ENCODE assay signal across 29 cellular contexts in genomic region chr2:97723156-97724072, GRCh38. TPM values are rescaled to one million over a fixed set of nuclear protein-coding genes. Genes with fewer than 3 reads are reported as not detected.
DNase-seq lines count a peak whose midpoint lies in the region; ATAC-seq and TF ChIP-seq lines count a peak whose summit lies in the region.
"Had no signal": no experiment of that assay in that cellular context is flagged by ENCODE, and none has a peak within 500 bp of the region (broad histone marks: within the 10 kb centered on the region; RNA-seq: fewer than 3 reads in every experiment).

No MANE protein-coding gene starts in this region.

- no peak for ATAC-seq in activated CD8-positive, alpha-beta T cell treated with anti-CD3 and anti-CD28 coated beads for 36 hours
- ATAC-seq in activated CD8-positive, alpha-beta T cell treated with anti-CD3 and anti-CD28 coated beads, Interleukin-2, amount 10 ng/mL, durations not matched to agents 7 days and 5 days = no peak
- ATAC-seq in GM18909 (IDR thresholded peaks at IDR 0.05; ENCODE audit: poor library complexity, unreplicated experiment) = no peak
- ATAC-seq: A549 had no signal

- H3K4ac ChIP-seq in trophoblast cell (ENCODE audit: low read depth, low read length) = no peak overlapping the region

- H3K14ac ChIP-seq in trophoblast cell (ENCODE audit: low read length) = no peak overlapping the region

- H3K9ac ChIP-seq in trophoblast cell (ENCODE audit: low read length) = no peak overlapping the region
- H3K9ac ChIP-seq: SK-N-SH had no signal

- TF ChIP-seq CTCF in activated CD8-positive, alpha-beta T cell treated with anti-CD3 and anti-CD28 coated beads for 36 hours (IDR thresholded peaks at IDR 0.05) = no peak
- TF ChIP-seq CTCF in chondrocyte (IDR thresholded peaks at IDR 0.05) (no peak), OCI-LY7 (conservative IDR thresholded peaks at IDR 0.05; ENCODE audit: low read length) (no peak)

- no peak overlapping the region for H3K23ac ChIP-seq in trophoblast cell (ENCODE audit: low read length)

- H2BK12ac ChIP-seq in trophoblast cell (ENCODE audit: low read length) = peak overlapping the region; percentile 12

- no peak overlapping the region for H3K27ac ChIP-seq in CD4-positive, alpha-beta memory T cell (ENCODE audit: low read depth, low read length)
- H3K27ac ChIP-seq in trophoblast cell (ENCODE audit: low read depth, low read length) (no peak overlapping the region), OCI-LY7 (ENCODE audit: low read depth, low read length, poor library complexity, severe bottlenecking) (no peak overlapping the region)
- H3K27ac ChIP-seq: A549, ascending aorta, Peyer's patch, tibial artery, WERI-Rb-1 had no signal

- POLR2A ChIA-PET in activated CD8-positive, alpha-beta T cell treated with anti-CD3 and anti-CD28 coated beads for 36 hours (lab: Charles Lee) = interaction anchor here (0.9 to 6.3 kb wide), 4 partner anchors 9 to 401 kb away, joined by 3 to 56 read pairs (median 5); partner anchors contain the start of gene ZAP70
- POLR2A ChIA-PET in activated CD8-positive, alpha-beta T cell treated with anti-CD3 and anti-CD28 coated beads, Interleukin-2, amount 10 ng/mL, durations not matched to agents 7 days and 5 days (lab: Charles Lee) = interaction anchor here (0.8 to 1.3 kb wide), 3 partner anchors 10 to 15 kb away, joined by 3 to 5 read pairs (median 4); partner anchors contain the start of gene ZAP70
- POLR2A ChIA-PET in CD4-positive, alpha-beta memory T cell (lab: Charles Lee; ENCODE audit: partially characterized antibody) = interaction anchor here (1.4 to 6.6 kb wide), 5 partner anchors 9 to 18 kb away, joined by 5 to 46 read pairs (median 5); partner anchors contain the start of gene ZAP70
- POLR2A ChIA-PET in OCI-LY7 (lab: Charles Lee) = interaction anchor here (0.6 to 1.1 kb wide), 2 partner anchors 42 to 330 kb away, joined by 3 to 4 read pairs; no protein-coding TSS in a partner anchor

- no peaks in the 10 kb centered on the region for H3K9me3 ChIP-seq in CD4-positive, alpha-beta memory T cell (ENCODE audit: control insufficient read depth in 1 of 2, low read length in 2 of 2)
- H3K9me3 ChIP-seq in trophoblast cell (ENCODE audit: insufficient read depth, low read depth, low read length) (peaks cover 6% of the 10 kb centered on the region), OCI-LY7 (ENCODE audit: low read length) (no peaks in the 10 kb centered on the region)
- H3K9me3 ChIP-seq: A549, ascending aorta, MG63, SK-N-SH, tibial artery had no signal

- H2AK5ac ChIP-seq in trophoblast cell (ENCODE audit: low read length) = no peak overlapping the region

- H3K79me1 ChIP-seq in trophoblast cell (ENCODE audit: low read length) = no peaks in the 10 kb centered on the region

- CTCF ChIA-PET in activated CD8-positive, alpha-beta T cell treated with anti-CD3 and anti-CD28 coated beads for 36 hours (lab: Charles Lee) = interaction anchor here (14.1 kb wide), 1 partner anchor 21 kb away, joined by 167 read pairs; no protein-coding TSS in a partner anchor
- CTCF ChIA-PET in activated CD8-positive, alpha-beta T cell treated with anti-CD3 and anti-CD28 coated beads, Interleukin-2, amount 10 ng/mL, durations not matched to agents 7 days and 5 days (lab: Charles Lee) = interaction anchor here (1.2 to 1.6 kb wide), 2 partner anchors 13 to 19 kb away, joined by 4 to 7 read pairs; no protein-coding TSS in a partner anchor
- CTCF ChIA-PET in CD4-positive, alpha-beta memory T cell (lab: Charles Lee; ENCODE audit: partially characterized antibody) = interaction anchor here (0.6 to 2.0 kb wide), 3 partner anchors 10 to 18 kb away, joined by 4 to 7 read pairs (median 5); partner anchors contain the start of gene ZAP70
- CTCF ChIA-PET in OCI-LY7 (lab: Charles Lee; ENCODE audit: unreplicated experiment) = no interaction called here

- H3K4me1 ChIP-seq in CD4-positive, alpha-beta memory T cell (ENCODE audit: insufficient read depth, low read length) = peaks cover 87% of the 10 kb centered on the region
- peaks cover 4% of the 10 kb centered on the region in 2 experiments for H3K4me1 ChIP-seq in trophoblast cell (ENCODE audit: control insufficient read depth in 1 of 2, insufficient read depth in 2 of 2, low read length in 2 of 2)
- H3K4me1 ChIP-seq in OCI-LY7 (ENCODE audit: insufficient read depth, low read length, poor library complexity, severe bottlenecking) = peaks cover 10% of the 10 kb centered on the region
- H3K4me1 ChIP-seq: ascending aorta, tibial artery had no signal

- H3K27ac Mint-ChIP-seq in activated CD8-positive, alpha-beta T cell treated with anti-CD3 and anti-CD28 coated beads for 36 hours = peak overlapping the region; percentile 68
- H3K27ac Mint-ChIP-seq in activated CD8-positive, alpha-beta T cell treated with anti-CD3 and anti-CD28 coated beads, Interleukin-2, amount 10 ng/mL, durations not matched to agents 7 days and 5 days = no peak overlapping the region
- peak overlapping the region in 6 of 7 donors; percentile 24 to 91 (median 78) for H3K27ac Mint-ChIP-seq in CD4-positive, alpha-beta memory T cell
- no peak overlapping the region for H3K27ac Mint-ChIP-seq in chondrocyte (ENCODE audit: unreplicated experiment)
- H3K27ac Mint-ChIP-seq: activated naive CD4-positive, alpha-beta T cell treated with anti-CD3 and anti-CD28 coated beads for 36 hours had no signal

- H3K79me2 ChIP-seq in trophoblast cell (ENCODE audit: control insufficient read depth, insufficient read depth, low read length, poor library complexity) (no peaks in the 10 kb centered on the region), OCI-LY7 (ENCODE audit: insufficient read depth, low read depth, low read length) (no peaks in the 10 kb centered on the region)

- no TSS peak for BruUV-seq in OCI-LY7 (replicated peaks; lab: Mats Ljungman, UMichigan)

- peaks cover 85% of the 10 kb centered on the region for H3K4me1 Mint-ChIP-seq in activated CD8-positive, alpha-beta T cell treated with anti-CD3 and anti-CD28 coated beads for 36 hours (ENCODE audit: low read depth)
- peaks cover 87% of the 10 kb centered on the region for H3K4me1 Mint-ChIP-seq in activated CD8-positive, alpha-beta T cell treated with anti-CD3 and anti-CD28 coated beads, Interleukin-2, amount 10 ng/mL, durations not matched to agents 7 days and 5 days (ENCODE audit: low read depth)
- H3K4me1 Mint-ChIP-seq in CD4-positive, alpha-beta memory T cell = peaks cover 60 to 87% (median 74%) of the 10 kb centered on the region in 4 donors
- H3K4me1 Mint-ChIP-seq in chondrocyte (ENCODE audit: low read depth) = peaks cover 4% of the 10 kb centered on the region

- H3K4me3 ChIP-seq in CD4-positive, alpha-beta memory T cell (ENCODE audit: low read length in 2 of 2) = no peak overlapping the region
- H3K4me3 ChIP-seq in trophoblast cell (ENCODE audit: low read depth, low read length) = no peak overlapping the region
- no peak overlapping the region for H3K4me3 ChIP-seq in OCI-LY7 (ENCODE audit: low read depth, low read length, poor library complexity, severe bottlenecking)
- H3K4me3 ChIP-seq: A549, ascending aorta, MG63, Peyer's patch, smooth muscle cell, tibial artery had no signal

- H3K36me3 Mint-ChIP-seq in activated CD8-positive, alpha-beta T cell treated with anti-CD3 and anti-CD28 coated beads for 36 hours (ENCODE audit: low read depth) = peaks cover 84% of the 10 kb centered on the region
- H3K36me3 Mint-ChIP-seq in activated CD8-positive, alpha-beta T cell treated with anti-CD3 and anti-CD28 coated beads, Interleukin-2, amount 10 ng/mL, durations not matched to agents 7 days and 5 days (ENCODE audit: low read depth) = peaks cover 88% of the 10 kb centered on the region
- H3K36me3 Mint-ChIP-seq in CD4-positive, alpha-beta memory T cell = peaks cover 65 to 81% of the 10 kb centered on the region in 2 donors
- H3K36me3 Mint-ChIP-seq in chondrocyte (ENCODE audit: low read depth) = no peaks in the 10 kb centered on the region

- peaks cover 66% of the 10 kb centered on the region for H3K36me3 ChIP-seq in CD4-positive, alpha-beta memory T cell (ENCODE audit: insufficient read depth, low read length)
- H3K36me3 ChIP-seq in trophoblast cell (ENCODE audit: control insufficient read depth in 1 of 2, insufficient read depth in 2 of 2, low read length in 2 of 2) = no peaks in the 10 kb centered on the region
- H3K36me3 ChIP-seq in OCI-LY7 (ENCODE audit: insufficient read depth, low read length) = peaks cover 37% of the 10 kb centered on the region
- H3K36me3 ChIP-seq: ascending aorta, MG63, Peyer's patch, tibial artery, WERI-Rb-1 had no signal

- no peak overlapping the region for H3K18ac ChIP-seq in trophoblast cell (ENCODE audit: low read length)

- no peak overlapping the region for H2BK5ac ChIP-seq in trophoblast cell (ENCODE audit: low read depth, low read length, poor library complexity)

- H4K20me1 ChIP-seq in OCI-LY7 (ENCODE audit: insufficient read depth, low read length) = no peaks in the 10 kb centered on the region

- H3K9me3 Mint-ChIP-seq in activated CD8-positive, alpha-beta T cell treated with anti-CD3 and anti-CD28 coated beads for 36 hours = peaks cover 4% of the 10 kb centered on the region
- H3K9me3 Mint-ChIP-seq in activated CD8-positive, alpha-beta T cell treated with anti-CD3 and anti-CD28 coated beads, Interleukin-2, amount 10 ng/mL, durations not matched to agents 7 days and 5 days (ENCODE audit: insufficient read depth) = peaks cover 4% of the 10 kb centered on the region
- no peaks in the 10 kb centered on the region for H3K9me3 Mint-ChIP-seq in CD4-positive, alpha-beta memory T cell
- H3K9me3 Mint-ChIP-seq in chondrocyte (ENCODE audit: low read depth) = no peaks in the 10 kb centered on the region
- H3K9me3 Mint-ChIP-seq: activated naive CD4-positive, alpha-beta T cell treated with anti-CD3 and anti-CD28 coated beads for 36 hours had no signal

- H4K8ac ChIP-seq in trophoblast cell (ENCODE audit: low read depth, low read length) = no peak overlapping the region

- H2BK120ac ChIP-seq in trophoblast cell (ENCODE audit: insufficient read depth, low read length, poor library complexity) = no peak overlapping the region

- no peak for DNase-seq in activated CD8-positive, alpha-beta T cell treated with anti-CD3 and anti-CD28 coated beads for 36 hours
- DNase-seq in activated CD8-positive, alpha-beta T cell treated with anti-CD3 and anti-CD28 coated beads, Interleukin-2, amount 10 ng/mL, durations not matched to agents 7 days and 5 days = no peak
- DNase-seq in CD4-positive, alpha-beta memory T cell = no peak
- peak; percentile 68 for DNase-seq in chondrocyte (ENCODE audit: low spot score)
- DNase-seq in trophoblast cell = no peak
- DNase-seq in OCI-LY7 (ENCODE audit: low spot score) = no peak
- DNase-seq in nucleus accumbens (lab: John Stamatoyannopoulos, UW) = no peak
- DNase-seq: activated naive CD4-positive, alpha-beta T cell treated with anti-CD3 and anti-CD28 coated beads for 36 hours; activated T-cell treated with anti-CD3 and anti-CD28 coated beads, Interleukin-2, amount 50 U/mL, for 48 hours; C1 segment of cervical spinal cord; effector CD4-positive, alpha-beta T cell; erythroblast; foreskin fibroblast; GF-D8; MG63; NCI-H1436; NCI-H510A; NK-92 treated with Interleukin-12 subunit alpha and Interleukin-12 subunit beta, amount 100 ng/mL, for 24 hours; SK-N-SH; stimulated activated CD4-positive, alpha-beta T cell treated with anti-CD3 and anti-CD28 coated beads, Interleukin-2, amount 100 ng/mL, for 48 hours; stimulated activated naive CD4-positive, alpha-beta T cell treated with Interleukin-2 at 50 U/mL for 16 hours; WERI-Rb-1 had no signal

- no peaks in the 10 kb centered on the region for H3K9me2 ChIP-seq in OCI-LY7 (ENCODE audit: insufficient read depth, low read length)
- H3K9me2 ChIP-seq: SK-N-SH had no signal

- H4K12ac ChIP-seq in trophoblast cell (ENCODE audit: low read depth, low read length) = no peak overlapping the region

- no peak overlapping the region for H4K91ac ChIP-seq in trophoblast cell (ENCODE audit: low read depth, low read length)

- no CpG with 5 or more reads among the region's 37 CpGs for whole genome bisulfite sequencing in trophoblast cell (ENCODE audit: extremely low coverage, insufficient coverage, insufficient read length)

- no peaks in the 10 kb centered on the region for H3K27me3 Mint-ChIP-seq in activated CD8-positive, alpha-beta T cell treated with anti-CD3 and anti-CD28 coated beads for 36 hours
- H3K27me3 Mint-ChIP-seq in activated CD8-positive, alpha-beta T cell treated with anti-CD3 and anti-CD28 coated beads, Interleukin-2, amount 10 ng/mL, durations not matched to agents 7 days and 5 days (ENCODE audit: low read depth) = no peaks in the 10 kb centered on the region
- no peaks in the 10 kb centered on the region for H3K27me3 Mint-ChIP-seq in CD4-positive, alpha-beta memory T cell
- peaks cover 7% of the 10 kb centered on the region for H3K27me3 Mint-ChIP-seq in chondrocyte (ENCODE audit: low read depth)

- H3K4me3 Mint-ChIP-seq in activated CD8-positive, alpha-beta T cell treated with anti-CD3 and anti-CD28 coated beads for 36 hours = no peak overlapping the region
- H3K4me3 Mint-ChIP-seq in activated CD8-positive, alpha-beta T cell treated with anti-CD3 and anti-CD28 coated beads, Interleukin-2, amount 10 ng/mL, durations not matched to agents 7 days and 5 days = no peak overlapping the region
- peak overlapping the region in 3 of 8 donors; percentile 10 to 39 (median 15) for H3K4me3 Mint-ChIP-seq in CD4-positive, alpha-beta memory T cell
- H3K4me3 Mint-ChIP-seq in chondrocyte (ENCODE audit: unreplicated experiment) = no peak overlapping the region
- H3K4me3 Mint-ChIP-seq: activated naive CD4-positive, alpha-beta T cell treated with anti-CD3 and anti-CD28 coated beads for 36 hours had no signal

- H3K4me2 ChIP-seq in trophoblast cell (ENCODE audit: low read length) = no peak overlapping the region
- no peak overlapping the region for H3K4me2 ChIP-seq in OCI-LY7 (ENCODE audit: low read length)
- H3K4me2 ChIP-seq: A549, SK-N-SH, smooth muscle cell had no signal

- H2AFZ ChIP-seq in trophoblast cell (ENCODE audit: insufficient read depth, low read length, poor library complexity) (no peak overlapping the region), OCI-LY7 (ENCODE audit: low read length) (no peak overlapping the region)

- intact Hi-C loops in activated CD8-positive, alpha-beta T cell treated with anti-CD3 and anti-CD28 coated beads for 36 hours (cut with micrococcal nuclease) = no loop called here
- intact Hi-C loops in CD4-positive, alpha-beta memory T cell (cut with micrococcal nuclease) = no loop called here
- intact Hi-C loops in OCI-LY7 (cut with micrococcal nuclease; ENCODE audit: unreplicated experiment) = no loop called here

- no peaks in the 10 kb centered on the region for H3K27me3 ChIP-seq in CD4-positive, alpha-beta memory T cell (ENCODE audit: insufficient read depth, low read length)
- no peaks in the 10 kb centered on the region for H3K27me3 ChIP-seq in trophoblast cell (ENCODE audit: insufficient read depth, low read length)
- H3K27me3 ChIP-seq: ascending aorta, MG63, Peyer's patch had no signal

RNA-seq across cellular contexts. Expression of gene ZAP70, which starts 10.0 kb away (rescaled TPM):
- 100 to 1,000 TPM; 218 TPM for total RNA-seq in activated CD8-positive, alpha-beta T cell treated with anti-CD3 and anti-CD28 coated beads for 36 hours
- total RNA-seq in activated CD8-positive, alpha-beta T cell treated with anti-CD3 and anti-CD28 coated beads, Interleukin-2, amount 10 ng/mL, durations not matched to agents 7 days and 5 days = 100 to 1,000 TPM; 268 to 297 TPM
- total RNA-seq in CD4-positive, alpha-beta memory T cell = 100 to 1,000 TPM; 404 to 419 TPM
- polyA plus RNA-seq in CD4-positive, alpha-beta memory T cell = 100 to 1,000 TPM; 140 to 149 TPM
- total RNA-seq in chondrocyte (0.37 to 0.41 TPM in 2 of 3 replicates, not detected in the other), OCI-LY7 (2022) (39.8 and 40.8 TPM in 2 replicates)
- 3.2 and 3.3 TPM in 2 replicates for polyA plus RNA-seq in trophoblast cell (2013)
- 56.9 and 57.9 TPM in 2 replicates for total RNA-seq in OCI-LY7 (2014; rRNA removed; shearing (Covaris generic))
- total RNA-seq: renal cortical epithelial cell had no signal

RNA-seq across cellular contexts. Expression of gene C2orf92, which starts 53.9 kb away (rescaled TPM):
- 10 to 100 TPM in 1 of 2 experiments, 1 to 10 TPM in 1; 6.8 to 11.7 TPM for total RNA-seq in activated CD8-positive, alpha-beta T cell treated with anti-CD3 and anti-CD28 coated beads for 36 hours
- total RNA-seq in activated CD8-positive, alpha-beta T cell treated with anti-CD3 and anti-CD28 coated beads, Interleukin-2, amount 10 ng/mL, durations not matched to agents 7 days and 5 days = 1 to 10 TPM; 4.0 to 5.5 TPM
- 10 to 100 TPM; 13.0 to 13.3 TPM for total RNA-seq in CD4-positive, alpha-beta memory T cell
- not detected for polyA plus RNA-seq in CD4-positive, alpha-beta memory T cell
- total RNA-seq in chondrocyte = 8.8 to 11.6 TPM (median 10.0 TPM) in 3 replicates
- 4.4 TPM in 2 replicates for polyA plus RNA-seq in trophoblast cell (2013)
- total RNA-seq in OCI-LY7 (2014; rRNA removed; shearing (Covaris generic)) = 3.6 and 5.9 TPM in 2 replicates
- total RNA-seq in OCI-LY7 (2022) = 10.3 and 11.2 TPM in 2 replicates

RNA-seq across cellular contexts. Expression of gene ACTR1B, which starts 59.6 kb away (rescaled TPM):
- 100 to 1,000 TPM; 143 to 150 TPM for total RNA-seq in activated CD8-positive, alpha-beta T cell treated with anti-CD3 and anti-CD28 coated beads for 36 hours
- 10 to 100 TPM; 73.2 to 74.3 TPM for total RNA-seq in activated CD8-positive, alpha-beta T cell treated with anti-CD3 and anti-CD28 coated beads, Interleukin-2, amount 10 ng/mL, durations not matched to agents 7 days and 5 days
- 10 to 100 TPM; 96.1 to 97.6 TPM for total RNA-seq in CD4-positive, alpha-beta memory T cell
- polyA plus RNA-seq in CD4-positive, alpha-beta memory T cell = 10 to 100 TPM; 12.0 to 15.5 TPM
- total RNA-seq in chondrocyte (51.0 to 66.0 TPM (median 51.8 TPM) in 3 replicates), OCI-LY7 (2022) (68.2 and 69.7 TPM in 2 replicates)
- polyA plus RNA-seq in trophoblast cell (2013) = 40.9 and 41.1 TPM in 2 replicates
- total RNA-seq in OCI-LY7 (2014; rRNA removed; shearing (Covaris generic)) = 67.8 and 71.2 TPM in 2 replicates

Comparison
In these comparisons a context has a peak if more than half of its experiments do, and no peak if none do; other contexts are left out.
1. H3K27ac Mint-ChIP-seq: peak in activated CD8-positive, alpha-beta T cell treated with anti-CD3 and anti-CD28 coated beads for 36 hours (single experiment) and CD4-positive, alpha-beta memory T cell (6 of 7); none in activated CD8-positive, alpha-beta T cell treated with anti-CD3 and anti-CD28 coated beads, Interleukin-2, amount 10 ng/mL, durations not matched to agents 7 days and 5 days (single experiment) and chondrocyte (single experiment).
2. RNA of gene ZAP70, which starts 10.0 kb away (total RNA-seq): 404 to 419 TPM in CD4-positive, alpha-beta memory T cell, 268 to 297 TPM in activated CD8-positive, alpha-beta T cell treated with anti-CD3 and anti-CD28 coated beads, Interleukin-2, amount 10 ng/mL, durations not matched to agents 7 days and 5 days, 218 TPM in activated CD8-positive, alpha-beta T cell treated with anti-CD3 and anti-CD28 coated beads for 36 hours and 39.8 to 57.9 TPM in OCI-LY7; 0.37 to 0.41 TPM in chondrocyte; every median in the first group is over 10 times any median in the second.